Comparison of ENCODE assay signal across 40 cellular contexts in the genomic region with DNA sequence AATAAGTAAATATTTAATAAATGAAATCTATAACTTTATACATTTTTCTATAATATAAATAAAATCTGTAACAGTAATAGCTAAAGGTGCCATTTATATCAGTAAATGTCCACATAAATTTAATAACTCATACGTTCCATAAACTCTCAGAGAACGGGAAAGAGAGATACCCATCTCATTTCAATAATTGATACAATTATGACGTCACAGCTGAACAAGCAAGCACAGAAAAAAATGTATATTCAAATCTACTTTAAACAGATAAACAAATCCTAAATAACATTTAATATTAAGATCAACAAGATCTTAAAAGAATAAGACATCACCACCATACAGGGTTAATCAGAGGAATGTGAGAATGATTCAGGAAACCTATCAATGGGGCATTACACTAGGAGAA.
"Had no signal": no experiment of that assay in that cellular context is flagged by ENCODE, and none has a peak within 500 bp of the region (broad histone marks: within the 10 kb centered on the region; RNA-seq: fewer than 3 reads in every experiment).

No MANE protein-coding gene starts in this region.

- H3K36me3 ChIP-seq: adrenal gland, ascending aorta, brain microvascular endothelial cell, breast epithelium, cardiac muscle cell had no signal

- H3K4me1 Mint-ChIP-seq: activated naive CD4-positive, alpha-beta T cell treated with anti-CD3 and anti-CD28 coated beads, Interleukin-2, amount 10 ng/mL, durations not matched to agents 7 days and 5 days; activated naive CD4-positive, alpha-beta T cell treated with anti-CD3 and anti-CD28 coated beads, Interleukin-2, amount 50 U/mL, for 24 hours; activated naive CD8-positive, alpha-beta T cell treated with anti-CD3 and anti-CD28 coated beads for 36 hours; activated naive CD8-positive, alpha-beta T cell treated with anti-CD3 and anti-CD28 coated beads, Interleukin-2, amount 10 ng/mL, durations not matched to agents 7 days and 5 days; activated naive CD8-positive, alpha-beta T cell treated with anti-CD3 and anti-CD28 coated beads, Interleukin-2, amount 50 U/mL, for 24 hours; activated T-helper 17 cell treated with anti-CD3 and anti-CD28 coated beads, Interleukin-2, amount 50 U/mL, for 72 hours; brain; central memory CD8-positive, alpha-beta T cell had no signal

- FAIRE-seq: astrocyte, bronchial epithelial cell had no signal

- H3K9me3 Mint-ChIP-seq: activated T-helper 1 cell treated with anti-CD3 and anti-CD28 coated beads, Interleukin-12 subunit alpha, Interleukin-12 subunit beta, Interleukin-2, Interleukin-4 antibody, amounts not matched to agents 30 ng/mL and 10 ng/mL and 1 ng/mL, durations not matched to agents 14 hours and 24 hours and 36 hours; activated T-helper 2 cell treated with anti-CD3 and anti-CD28 coated beads, Interferon-gamma antibody, Interleukin-2, Interleukin-4, amounts not matched to agents 10 μg/mL and 5 μg/mL and 100 μg/mL, durations not matched to agents 14 hours and 24 hours and 36 hours had no signal

- H3K36me3 Mint-ChIP-seq: activated naive CD4-positive, alpha-beta T cell treated with anti-CD3 and anti-CD28 coated beads, Interleukin-2, amount 10 ng/mL, durations not matched to agents 7 days and 5 days; activated naive CD4-positive, alpha-beta T cell treated with anti-CD3 and anti-CD28 coated beads, Interleukin-2, amount 50 U/mL, for 24 hours; activated naive CD4-positive, alpha-beta T cell treated with anti-CD3 and anti-CD28 coated beads, Interleukin-2, amount 50 U/mL, for 72 hours; activated naive CD8-positive, alpha-beta T cell; activated naive CD8-positive, alpha-beta T cell treated with anti-CD3 and anti-CD28 coated beads for 36 hours; activated naive CD8-positive, alpha-beta T cell treated with anti-CD3 and anti-CD28 coated beads, Interleukin-2, amount 10 ng/mL, durations not matched to agents 7 days and 5 days; brain had no signal

- H3K27me3 ChIP-seq: adrenal gland, ascending aorta, body of pancreas, brain microvascular endothelial cell, breast epithelium, cardiac muscle cell had no signal

- H3K9me3 ChIP-seq: adrenal gland, body of pancreas had no signal

- H3K4me1 ChIP-seq: adrenal gland, ascending aorta, body of pancreas, breast epithelium had no signal

- H3K4me3 ChIP-seq: adrenal gland, ascending aorta, body of pancreas, breast epithelium, cardiac muscle cell had no signal

- ATAC-seq: activated naive CD4-positive, alpha-beta T cell treated with anti-CD3 and anti-CD28 coated beads, Interleukin-2, amount 50 U/mL, for 72 hours; activated naive CD8-positive, alpha-beta T cell treated with anti-CD3 and anti-CD28 coated beads, Interleukin-2, amount 50 U/mL, for 24 hours; activated T-cell treated with anti-CD3 and anti-CD28 coated beads, Interleukin-2, amount 50 U/mL, for 4 hours; activated T-cell treated with anti-CD3 and anti-CD28 coated beads, Interleukin-2, amount 50 U/mL, for 72 hours; activated T-helper 17 cell treated with anti-CD3 and anti-CD28 coated beads, Interleukin-2, amount 50 U/mL, for 72 hours; body of pancreas had no signal

- H3K27ac ChIP-seq: adrenal gland, ascending aorta, body of pancreas, brain microvascular endothelial cell, breast epithelium, cardiac muscle cell had no signal

- H3K27ac Mint-ChIP-seq: activated naive CD4-positive, alpha-beta T cell treated with anti-CD3 and anti-CD28 coated beads for 36 hours; activated naive CD4-positive, alpha-beta T cell treated with anti-CD3 and anti-CD28 coated beads, Interleukin-2, amount 10 ng/mL, durations not matched to agents 7 days and 5 days; activated naive CD4-positive, alpha-beta T cell treated with anti-CD3 and anti-CD28 coated beads, Interleukin-2, amount 50 U/mL, for 24 hours; activated naive CD4-positive, alpha-beta T cell treated with anti-CD3 and anti-CD28 coated beads, Interleukin-2, amount 50 U/mL, for 72 hours; activated naive CD8-positive, alpha-beta T cell; activated naive CD8-positive, alpha-beta T cell treated with anti-CD3 and anti-CD28 coated beads for 36 hours; activated naive CD8-positive, alpha-beta T cell treated with anti-CD3 and anti-CD28 coated beads, Interleukin-2, amount 10 ng/mL, durations not matched to agents 7 days and 5 days; activated naive CD8-positive, alpha-beta T cell treated with anti-CD3 and anti-CD28 coated beads, Interleukin-2, amount 50 U/mL, for 24 hours; activated T-cell treated with anti-CD3 and anti-CD28 coated beads, Interleukin-2, amount 50 U/mL, for 24 hours; activated T-cell treated with anti-CD3 and anti-CD28 coated beads, Interleukin-2, amount 50 U/mL, for 72 hours; activated T-helper 1 cell treated with anti-CD3 and anti-CD28 coated beads, Interleukin-12 subunit alpha, Interleukin-12 subunit beta, Interleukin-2, Interleukin-4 antibody, amounts not matched to agents 30 ng/mL and 10 ng/mL and 1 ng/mL, durations not matched to agents 14 hours and 24 hours and 36 hours; activated T-helper 17 cell treated with anti-CD3 and anti-CD28 coated beads, Interleukin-2, amount 50 U/mL, for 72 hours; activated T-helper 2 cell treated with anti-CD3 and anti-CD28 coated beads, Interferon-gamma antibody, Interleukin-2, Interleukin-4, amounts not matched to agents 10 μg/mL and 5 μg/mL and 100 μg/mL, durations not matched to agents 14 hours and 24 hours and 36 hours; brain had no signal

- H3K27me3 Mint-ChIP-seq: activated naive CD4-positive, alpha-beta T cell treated with anti-CD3 and anti-CD28 coated beads, Interleukin-2, amount 10 ng/mL, durations not matched to agents 7 days and 5 days; activated naive CD8-positive, alpha-beta T cell treated with anti-CD3 and anti-CD28 coated beads for 36 hours; activated T-helper 17 cell treated with anti-CD3 and anti-CD28 coated beads, Interleukin-2, amount 50 U/mL, for 72 hours had no signal

- DNase-seq: activated effector memory CD4-positive, alpha-beta T cell treated with anti-CD3 and anti-CD28 coated beads, Interleukin-2, amount 50 U/mL, for 16 hours; activated effector memory CD4-positive, alpha-beta T cell treated with Interleukin-2 at 50 U/mL for 16 hours; activated gamma-delta T cell; activated gamma-delta T cell treated with Interleukin-2 at 50 U/mL for 16 hours; activated naive CD4-positive, alpha-beta T cell; activated naive CD4-positive, alpha-beta T cell treated with anti-CD3 and anti-CD28 coated beads for 36 hours; activated naive CD4-positive, alpha-beta T cell treated with anti-CD3 and anti-CD28 coated beads, Interleukin-2, amount 10 ng/mL, durations not matched to agents 7 days and 5 days; activated naive CD4-positive, alpha-beta T cell treated with anti-CD3 and anti-CD28 coated beads, Interleukin-2, amount 50 U/mL, for 16 hours; activated naive CD4-positive, alpha-beta T cell treated with Interleukin-2 at 50 U/mL for 16 hours; activated naive CD8-positive, alpha-beta T cell treated with anti-CD3 and anti-CD28 coated beads for 36 hours; activated naive CD8-positive, alpha-beta T cell treated with anti-CD3 and anti-CD28 coated beads, Interleukin-2, amount 10 ng/mL, durations not matched to agents 7 days and 5 days; activated naive CD8-positive, alpha-beta T cell treated with anti-CD3 and anti-CD28 coated beads, Interleukin-2, amount 50 U/mL, for 24 hours; activated T-cell treated with anti-CD3 and anti-CD28 coated beads, Interleukin-2, amount 50 U/mL, for 1 hour; activated T-cell treated with anti-CD3 and anti-CD28 coated beads, Interleukin-2, amount 50 U/mL, for 24 hours; activated T-cell treated with anti-CD3 and anti-CD28 coated beads, Interleukin-2, amount 50 U/mL, for 4 hours; activated T-cell treated with anti-CD3 and anti-CD28 coated beads, Interleukin-2, amount 50 U/mL, for 48 hours; activated T-cell treated with anti-CD3 and anti-CD28 coated beads, Interleukin-2, amount 50 U/mL, for 72 hours; adrenal gland; amniotic stem cell; amygdala; anterior cingulate cortex; aorta; body of pancreas; brain microvascular endothelial cell; caudate nucleus; central memory CD4-positive, alpha-beta T cell; cerebellar nuclear complex had no signal

- H3K4me3 Mint-ChIP-seq: activated naive CD4-positive, alpha-beta T cell treated with anti-CD3 and anti-CD28 coated beads for 36 hours; activated naive CD4-positive, alpha-beta T cell treated with anti-CD3 and anti-CD28 coated beads, Interleukin-2, amount 10 ng/mL, durations not matched to agents 7 days and 5 days; activated naive CD4-positive, alpha-beta T cell treated with anti-CD3 and anti-CD28 coated beads, Interleukin-2, amount 50 U/mL, for 24 hours; activated naive CD8-positive, alpha-beta T cell; activated naive CD8-positive, alpha-beta T cell treated with anti-CD3 and anti-CD28 coated beads for 36 hours; activated naive CD8-positive, alpha-beta T cell treated with anti-CD3 and anti-CD28 coated beads, Interleukin-2, amount 10 ng/mL, durations not matched to agents 7 days and 5 days; activated naive CD8-positive, alpha-beta T cell treated with anti-CD3 and anti-CD28 coated beads, Interleukin-2, amount 50 U/mL, for 24 hours; activated T-cell treated with anti-CD3 and anti-CD28 coated beads, Interleukin-2, amount 50 U/mL, for 24 hours; activated T-cell treated with anti-CD3 and anti-CD28 coated beads, Interleukin-2, amount 50 U/mL, for 4 hours; activated T-cell treated with anti-CD3 and anti-CD28 coated beads, Interleukin-2, amount 50 U/mL, for 72 hours; activated T-helper 1 cell treated with anti-CD3 and anti-CD28 coated beads, Interleukin-12 subunit alpha, Interleukin-12 subunit beta, Interleukin-2, Interleukin-4 antibody, amounts not matched to agents 30 ng/mL and 10 ng/mL and 1 ng/mL, durations not matched to agents 14 hours and 24 hours and 36 hours; activated T-helper 17 cell treated with anti-CD3 and anti-CD28 coated beads, Interleukin-2, amount 50 U/mL, for 72 hours; brain; central memory CD8-positive, alpha-beta T cell had no signal
